17 cellular contexts compared by ENCODE assay signal in the genomic region with DNA sequence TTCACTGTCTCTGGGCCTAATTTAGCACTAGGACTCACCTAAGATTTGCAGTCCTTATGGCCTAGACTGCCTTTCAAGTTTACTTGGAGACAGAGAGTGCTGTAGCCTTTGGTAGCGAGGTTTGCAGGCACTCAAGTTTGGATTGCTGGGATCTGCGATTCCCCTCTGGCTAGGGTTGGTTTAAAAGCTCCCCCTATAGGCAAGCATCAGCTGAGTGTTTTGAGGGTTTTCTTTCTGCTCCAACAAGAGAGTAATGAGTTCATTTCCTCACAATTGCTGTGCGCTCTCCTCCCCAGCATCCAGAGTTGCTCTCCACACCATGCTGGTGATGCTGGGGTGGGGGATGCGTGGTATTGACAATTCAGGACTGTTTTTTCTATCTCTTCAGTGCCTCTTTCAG.
DNase-seq lines count a peak whose midpoint lies in the region; ATAC-seq and TF ChIP-seq lines count a peak whose summit lies in the region.
"Had no signal": no experiment of that assay in that cellular context is flagged by ENCODE, and none has a peak within 500 bp of the region (broad histone marks: within the 10 kb centered on the region; RNA-seq: fewer than 3 reads in every experiment).

No MANE protein-coding gene starts in this region.

- H3K9me3 ChIP-seq in left lung: no peaks in the 10 kb centered on the region
- H3K9me3 ChIP-seq in gastrocnemius medialis: no peaks in the 10 kb centered on the region
- H3K9me3 ChIP-seq: SJSA1 had no signal

- H3K4me1 ChIP-seq in left lung (no peaks in the 10 kb centered on the region), gastrocnemius medialis (no peaks in the 10 kb centered on the region)
- H3K4me1 ChIP-seq: SJSA1 had no signal

- POLR2A ChIA-PET in WTC11 (lab: Charles Lee): no interaction called here

- CTCF ChIA-PET in WTC11 (lab: Charles Lee): interaction anchor here (0.6 to 1.0 kb wide), 4 partner anchors 249 to 465 kb away, joined by 3 to 4 read pairs (median 3); no protein-coding TSS in a partner anchor

- H3K27me3 Mint-ChIP-seq in WTC11 (ENCODE audit: low read depth): no peaks in the 10 kb centered on the region; the same call in 1 of the 2 replicates
- H3K27me3 Mint-ChIP-seq in HFFc6 (ENCODE audit: insufficient read depth): no peaks in the 10 kb centered on the region

- H3K36me3 ChIP-seq in GM06990 (ENCODE audit: control insufficient read depth, insufficient read depth, low read length) (no peaks in the 10 kb centered on the region), left lung (no peaks in the 10 kb centered on the region), gastrocnemius medialis (no peaks in the 10 kb centered on the region)
- H3K36me3 ChIP-seq: BLaER1 treated with 17β-estradiol and CSF1 and Interleukin-3, amounts not matched to agents 10 nM and 100 nM; SJSA1 had no signal

- no peak for DNase-seq in GM06990 (ENCODE audit: extremely low read depth, insufficient read length)
- DNase-seq in HT-29 (ENCODE audit: low spot score): peak; percentile 11
- DNase-seq in WTC11 (ENCODE audit: low spot score): no peak
- no peak for DNase-seq in left lung
- DNase-seq in NCI-H187 (lab: John Stamatoyannopoulos, UW): no peak
- DNase-seq in HFFc6: no peak
- no peak for DNase-seq in gastrocnemius medialis
- DNase-seq: activated B cell treated with CpG ODN at 0.5 μM for 24 hours; activated T-cell treated with anti-CD3 and anti-CD28 coated beads, Interleukin-2, amount 50 U/mL, for 1 hour; cortex of kidney; HCEC 1CT; kidney; natural killer cell; NCI-H1436; NCI-H526 treated with DMSO at 0.1 percent for 48 hours had no signal

- H3K27ac ChIP-seq in left lung (no peak overlapping the region), gastrocnemius medialis (no peak overlapping the region)
- H3K27ac ChIP-seq: BLaER1 treated with 17β-estradiol and CSF1 and Interleukin-3, amounts not matched to agents 10 nM and 100 nM; SJSA1 had no signal

- H3K36me3 Mint-ChIP-seq in WTC11 (no peaks in the 10 kb centered on the region), HFFc6 (ENCODE audit: low read depth) (no peaks in the 10 kb centered on the region)
- H3K36me3 Mint-ChIP-seq: natural killer cell had no signal

- H3K27ac Mint-ChIP-seq in WTC11 (no peak overlapping the region), HFFc6 (no peak overlapping the region)
- H3K27ac Mint-ChIP-seq: activated B cell treated with CpG ODN at 0.5 μM for 24 hours, natural killer cell had no signal

- no peaks in the 10 kb centered on the region for H3K27me3 ChIP-seq in GM06990 (replicated peaks; ENCODE audit: control insufficient read depth, insufficient read depth, low read length)
- no peaks in the 10 kb centered on the region for H3K27me3 ChIP-seq in left lung
- no peaks in the 10 kb centered on the region for H3K27me3 ChIP-seq in gastrocnemius medialis
- H3K27me3 ChIP-seq: BLaER1 treated with 17β-estradiol and CSF1 and Interleukin-3, amounts not matched to agents 10 nM and 100 nM; SJSA1 had no signal

- ATAC-seq in WTC11 (peak; percentile 86), left lung (peak; percentile 24), gastrocnemius medialis (no peak)
- ATAC-seq: natural killer cell had no signal

- H3K4me3 Mint-ChIP-seq in WTC11 (no peak overlapping the region), HFFc6 (no peak overlapping the region)
- H3K4me3 Mint-ChIP-seq: activated B cell treated with CpG ODN at 0.5 μM for 24 hours, natural killer cell had no signal

- no peak for TF ChIP-seq POLR2A in gastrocnemius medialis (IDR thresholded peaks at IDR 0.05)

- H3K4me3 ChIP-seq in GM06990 (replicated peaks; ENCODE audit: low read depth, low read length) (no peak overlapping the region), left lung (no peak overlapping the region), gastrocnemius medialis (no peak overlapping the region)
- H3K4me3 ChIP-seq: BLaER1 treated with 17β-estradiol and CSF1 and Interleukin-3, amounts not matched to agents 10 nM and 100 nM; SJSA1 had no signal

- no peaks in the 10 kb centered on the region for H3K4me1 Mint-ChIP-seq in WTC11
- H3K4me1 Mint-ChIP-seq in HFFc6 (ENCODE audit: low read depth): no peaks in the 10 kb centered on the region
- H3K4me1 Mint-ChIP-seq: activated B cell treated with CpG ODN at 0.5 μM for 24 hours, natural killer cell had no signal

- H3K9me3 Mint-ChIP-seq in WTC11 (peaks cover 10% of the 10 kb centered on the region), HFFc6 (no peaks in the 10 kb centered on the region; the same call in 1 of the 2 replicates)
- H3K9me3 Mint-ChIP-seq: activated B cell treated with CpG ODN at 0.5 μM for 24 hours had no signal

- peak; percentile 42 for TF ChIP-seq CTCF in GM06990 (IDR thresholded peaks at IDR 0.05; ENCODE audit: insufficient read depth, low read length, poor library complexity, severe bottlenecking)
- TF ChIP-seq CTCF in WTC11 (IDR thresholded peaks at IDR 0.05): no peak
- TF ChIP-seq CTCF in left lung (IDR thresholded peaks at IDR 0.05): no peak
- no peak for TF ChIP-seq CTCF in HFFc6 (IDR thresholded peaks at IDR 0.05)
- TF ChIP-seq CTCF in gastrocnemius medialis (IDR thresholded peaks at IDR 0.05 in 4 of 5, conservative IDR thresholded peaks at IDR 0.05 in 1 of 5): no peak

- intact Hi-C loops in left lung (cut with DNase I) (no loop called here), gastrocnemius medialis (cut with DNase I; ENCODE audit: low total_unique reads) (no loop called here)

- in situ Hi-C loops in gastrocnemius medialis (cut with MboI; ENCODE audit: low sequenced_read_pairs in 4 of 4): no loop called here

TF ChIP-seq in WTC11, 78 proteins besides CTCF, POLR2A, EP300 and RAD21 (continues in another document):
- TF ChIP-seq MYBL2 (CRISPR knock-in tag; IDR thresholded peaks at IDR 0.05) (no peak), TEAD1 (CRISPR knock-in tag; IDR thresholded peaks at IDR 0.05) (no peak), NFYB (CRISPR knock-in tag; conservative IDR thresholded peaks at IDR 0.05; ENCODE audit: low read depth) (no peak), FOXP1 (CRISPR knock-in tag; IDR thresholded peaks at IDR 0.05; ENCODE audit: borderline replicate concordance) (no peak)
- TF ChIP-seq, protein P1, sequence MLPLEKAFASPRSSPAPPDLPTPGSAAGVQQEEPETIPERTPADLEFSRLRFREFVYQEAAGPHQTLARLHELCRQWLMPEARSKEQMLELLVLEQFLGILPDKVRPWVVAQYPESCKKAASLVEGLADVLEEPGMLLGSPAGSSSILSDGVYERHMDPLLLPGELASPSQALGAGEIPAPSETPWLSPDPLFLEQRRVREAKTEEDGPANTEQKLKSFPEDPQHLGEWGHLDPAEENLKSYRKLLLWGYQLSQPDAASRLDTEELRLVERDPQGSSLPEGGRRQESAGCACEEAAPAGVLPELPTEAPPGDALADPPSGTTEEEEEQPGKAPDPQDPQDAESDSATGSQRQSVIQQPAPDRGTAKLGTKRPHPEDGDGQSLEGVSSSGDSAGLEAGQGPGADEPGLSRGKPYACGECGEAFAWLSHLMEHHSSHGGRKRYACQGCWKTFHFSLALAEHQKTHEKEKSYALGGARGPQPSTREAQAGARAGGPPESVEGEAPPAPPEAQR (CRISPR knock-in tag; IDR thresholded peaks at IDR 0.05): no peak
- TF ChIP-seq, protein P2, sequence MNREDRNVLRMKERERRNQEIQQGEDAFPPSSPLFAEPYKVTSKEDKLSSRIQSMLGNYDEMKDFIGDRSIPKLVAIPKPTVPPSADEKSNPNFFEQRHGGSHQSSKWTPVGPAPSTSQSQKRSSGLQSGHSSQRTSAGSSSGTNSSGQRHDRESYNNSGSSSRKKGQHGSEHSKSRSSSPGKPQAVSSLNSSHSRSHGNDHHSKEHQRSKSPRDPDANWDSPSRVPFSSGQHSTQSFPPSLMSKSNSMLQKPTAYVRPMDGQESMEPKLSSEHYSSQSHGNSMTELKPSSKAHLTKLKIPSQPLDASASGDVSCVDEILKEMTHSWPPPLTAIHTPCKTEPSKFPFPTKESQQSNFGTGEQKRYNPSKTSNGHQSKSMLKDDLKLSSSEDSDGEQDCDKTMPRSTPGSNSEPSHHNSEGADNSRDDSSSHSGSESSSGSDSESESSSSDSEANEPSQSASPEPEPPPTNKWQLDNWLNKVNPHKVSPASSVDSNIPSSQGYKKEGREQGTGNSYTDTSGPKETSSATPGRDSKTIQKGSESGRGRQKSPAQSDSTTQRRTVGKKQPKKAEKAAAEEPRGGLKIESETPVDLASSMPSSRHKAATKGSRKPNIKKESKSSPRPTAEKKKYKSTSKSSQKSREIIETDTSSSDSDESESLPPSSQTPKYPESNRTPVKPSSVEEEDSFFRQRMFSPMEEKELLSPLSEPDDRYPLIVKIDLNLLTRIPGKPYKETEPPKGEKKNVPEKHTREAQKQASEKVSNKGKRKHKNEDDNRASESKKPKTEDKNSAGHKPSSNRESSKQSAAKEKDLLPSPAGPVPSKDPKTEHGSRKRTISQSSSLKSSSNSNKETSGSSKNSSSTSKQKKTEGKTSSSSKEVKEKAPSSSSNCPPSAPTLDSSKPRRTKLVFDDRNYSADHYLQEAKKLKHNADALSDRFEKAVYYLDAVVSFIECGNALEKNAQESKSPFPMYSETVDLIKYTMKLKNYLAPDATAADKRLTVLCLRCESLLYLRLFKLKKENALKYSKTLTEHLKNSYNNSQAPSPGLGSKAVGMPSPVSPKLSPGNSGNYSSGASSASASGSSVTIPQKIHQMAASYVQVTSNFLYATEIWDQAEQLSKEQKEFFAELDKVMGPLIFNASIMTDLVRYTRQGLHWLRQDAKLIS (CRISPR knock-in tag; IDR thresholded peaks at IDR 0.05; ENCODE audit: borderline replicate concordance): no peak

Comparison
In these comparisons a context has a peak if more than half of its experiments do, and no peak if none do; other contexts are left out.
1. ATAC-seq: peak in WTC11 (single experiment) and left lung (single experiment); none in gastrocnemius medialis (0 of 2).